In the genomic region with DNA sequence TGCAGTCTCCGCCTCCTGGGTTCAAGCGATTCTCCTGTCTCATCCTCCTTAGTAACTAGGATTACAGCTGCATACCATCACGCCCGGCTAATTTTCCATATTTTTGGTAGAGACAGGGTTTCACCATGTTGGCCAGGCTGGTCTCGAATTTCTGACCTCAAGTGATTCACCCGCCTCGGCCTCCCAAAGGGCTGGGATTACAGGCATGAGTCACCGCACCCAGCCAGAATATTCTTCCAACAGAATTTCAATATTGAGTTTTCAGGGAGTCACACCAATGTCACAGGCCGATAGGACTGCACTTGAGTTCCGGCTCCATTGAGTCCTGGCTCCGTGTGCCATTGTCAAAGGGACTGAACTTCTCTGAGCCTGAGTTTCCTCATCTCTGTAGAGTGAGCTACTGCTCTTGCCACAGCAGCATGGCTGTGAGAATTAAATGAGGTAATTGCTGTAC, we compare ENCODE assay signal across 15 cellular contexts.
A peak's percentile ranks its signal among the peaks of the same experiment; 100 is the strongest.
DNase-seq lines count a peak whose midpoint lies in the region; ATAC-seq and TF ChIP-seq lines count a peak whose summit lies in the region.
"Had no signal": no experiment of that assay in that cellular context is flagged by ENCODE, and none has a peak within 500 bp of the region (broad histone marks: within the 10 kb centered on the region; RNA-seq: fewer than 3 reads in every experiment).

No MANE protein-coding gene starts in this region.

- peak overlapping the region; percentile 75 for H3K4ac ChIP-seq in IMR-90 (ENCODE audit: low read depth, low read length)

- no peak overlapping the region for H3K14ac ChIP-seq in IMR-90 (replicated peaks; ENCODE audit: low read depth, low read length)

- BruUV-seq in IMR-90 (replicated peaks; lab: Mats Ljungman, UMichigan): no TSS peak

- peak overlapping the region; percentile 19; the same call in 1 of the 2 replicates for H3K56ac ChIP-seq in IMR-90 (ENCODE audit: extremely low read depth, insufficient read depth, low read length)

- peak; percentile 73 for ATAC-seq in IMR-90 (ENCODE audit: low read depth)
- ATAC-seq in omental fat pad (ENCODE audit: low FRiP score): peak; percentile 32
- ATAC-seq in HG03565 (IDR thresholded peaks at IDR 0.05; ENCODE audit: unreplicated experiment): no peak
- no peak for ATAC-seq in HG03045 (IDR thresholded peaks at IDR 0.05; ENCODE audit: unreplicated experiment)
- ATAC-seq: activated T-cell treated with anti-CD3 and anti-CD28 coated beads, Interleukin-2, amount 50 U/mL, for 72 hours; stimulated activated naive CD8-positive, alpha-beta T cell treated with anti-CD3 and anti-CD28 coated beads, Interleukin-15, amount 100 ng/mL, for 72 hours had no signal

- H2AK5ac ChIP-seq in IMR-90 (ENCODE audit: low read depth, low read length): peak overlapping the region; percentile 73

- no peak overlapping the region for H3K9ac ChIP-seq in IMR-90 (ENCODE audit: low read depth, low read length)

- no peak overlapping the region for H2AFZ ChIP-seq in IMR-90 (replicated peaks; ENCODE audit: low read length, poor library complexity)

- POLR2A ChIA-PET in IMR-90 (lab: Charles Lee; ENCODE audit: unreplicated experiment): no interaction called here

- no peaks in the 10 kb centered on the region for H3K79me1 ChIP-seq in IMR-90 (ENCODE audit: low read depth in 1 of 2, low read length in 2 of 2)

- no peak overlapping the region for H3K4me3 ChIP-seq in IMR-90 (ENCODE audit: insufficient read depth, low read depth, low read length)
- no peak overlapping the region for H3K4me3 ChIP-seq in cardiac fibroblast (replicated peaks in 1 of 2; ENCODE audit: low read depth in 2 of 2, low read length in 2 of 2)
- H3K4me3 ChIP-seq: ascending aorta had no signal

- no peaks in the 10 kb centered on the region for H3K36me3 ChIP-seq in IMR-90 (ENCODE audit: control insufficient read depth, insufficient read depth, low read length)
- H3K36me3 ChIP-seq: ascending aorta had no signal

- H4K20me1 ChIP-seq in IMR-90 (ENCODE audit: insufficient read depth, low read length): no peaks in the 10 kb centered on the region

- H2BK5ac ChIP-seq in IMR-90 (ENCODE audit: low read depth, low read length, poor library complexity, severe bottlenecking): peak overlapping the region; percentile 86

- peak overlapping the region in 1 of 2 experiments; percentile 84; a peak in 3 of 4 replicates for H4K8ac ChIP-seq in IMR-90 (ENCODE audit: low read depth in 2 of 2, low read length in 2 of 2)

- TF ChIP-seq CTCF in IMR-90 (conservative IDR thresholded peaks at IDR 0.05; ENCODE audit: low read depth, low read length) (no peak), cardiac fibroblast (IDR thresholded peaks at IDR 0.05; ENCODE audit: low read depth, low read length) (no peak), omental fat pad (IDR thresholded peaks at IDR 0.05) (no peak)

- peak overlapping the region; percentile 88; the same call in 1 of the 2 replicates for H3K18ac ChIP-seq in IMR-90 (ENCODE audit: low read depth, low read length)

- H2BK20ac ChIP-seq in IMR-90 (ENCODE audit: low read depth, low read length): peak overlapping the region; percentile 89

- no peak overlapping the region for H2AK9ac ChIP-seq in IMR-90 (replicated peaks; ENCODE audit: low read depth, low read length, poor library complexity)

- no peak for TF ChIP-seq RAD21 in IMR-90 (IDR thresholded peaks at IDR 0.05; ENCODE audit: low read length)

- peaks cover 10% of the 10 kb centered on the region for H3K4me1 ChIP-seq in IMR-90 (ENCODE audit: control insufficient read depth, insufficient read depth, low read length)
- H3K4me1 ChIP-seq: ascending aorta had no signal

- H3K9me1 ChIP-seq in IMR-90 (ENCODE audit: insufficient read depth, low read length): peaks cover 4% of the 10 kb centered on the region; the same call in 1 of the 2 replicates

- H3K27ac ChIP-seq in IMR-90 (ENCODE audit: insufficient read depth, low read length): peak overlapping the region; percentile 84
- H3K27ac ChIP-seq: ascending aorta, HL-60 had no signal

- CTCF ChIA-PET in IMR-90 (lab: Yijun Ruan, JAX): interaction anchor here (1.0 kb wide), 1 partner anchor 49 kb away, joined by 3 read pairs; no protein-coding TSS in a partner anchor

- H4K91ac ChIP-seq in IMR-90 (ENCODE audit: insufficient read depth, low read depth, low read length): peak overlapping the region; percentile 94

- H3K9me3 ChIP-seq in IMR-90 (ENCODE audit: control insufficient read depth, insufficient read depth, low read length): no peaks in the 10 kb centered on the region
- H3K9me3 ChIP-seq: ascending aorta had no signal

- H3K27me3 ChIP-seq in IMR-90 (ENCODE audit: control insufficient read depth, insufficient read depth, low read length): no peaks in the 10 kb centered on the region
- H3K27me3 ChIP-seq: ascending aorta had no signal

- dilution Hi-C loops in IMR-90 (cut with HindIII; ENCODE audit: low sequenced_read_pairs, unreplicated experiment): no loop called here

- in situ Hi-C loops in IMR-90 (cut with MboI; ENCODE audit: low sequenced_read_pairs): no loop called here

- intact Hi-C loops in IMR-90 (cut with micrococcal nuclease): no loop called here

- peak overlapping the region; percentile 69; the same call in 1 of the 2 replicates for H4K5ac ChIP-seq in IMR-90 (ENCODE audit: low read depth, low read length)

- H3K23ac ChIP-seq in IMR-90 (ENCODE audit: low read depth, low read length): no peak overlapping the region

- H2BK15ac ChIP-seq in IMR-90 (ENCODE audit: low read depth, low read length): peak overlapping the region; percentile 81; the same call in 1 of the 3 replicates

- TF ChIP-seq POLR2A in IMR-90 (IDR thresholded peaks at IDR 0.05; ENCODE audit: low read depth, low read length): no peak

- H2BK120ac ChIP-seq in IMR-90 (ENCODE audit: low read depth, low read length): peak overlapping the region; percentile 90

- peak overlapping the region; percentile 61 for H3K4me2 ChIP-seq in IMR-90 (ENCODE audit: low read depth, low read length)

- 54% methylated on average over 2 of the region's 11 CpGs; no CpG with 5 or more reads in 1 of the 2 experiments for WGBS in IMR-90 (ENCODE audit: extremely low coverage in 2 of 2, insufficient read length in 1 of 2), 2 experiments

- DNase-seq in AG20443 (ENCODE audit: low spot score) (peak; percentile 16), IMR-90 (peak; percentile 77), cardiac fibroblast (ENCODE audit: low read depth in 2 of 2) (peak; percentile 42 to 76), omental fat pad (ENCODE audit: low spot score) (no peak), ecto neural progenitor cell (ENCODE audit: low spot score) (no peak), NCI-H2227 treated with DMSO at 0.1 percent for 48 hours (lab: John Stamatoyannopoulos, UW) (no peak)
- DNase-seq: activated CD4-positive, alpha-beta T cell treated with anti-CD3 and anti-CD28 coated beads, Interleukin-2, amount 10 ng/mL, durations not matched to agents 7 days and 5 days; activated T-cell treated with anti-CD3 and anti-CD28 coated beads, Interleukin-2, amount 50 U/mL, for 72 hours; CD4-positive, alpha-beta T cell; stimulated activated naive CD8-positive, alpha-beta T cell treated with anti-CD3 and anti-CD28 coated beads, Interleukin-15, amount 100 ng/mL, for 72 hours; T-helper 1 cell had no signal

TF ChIP-seq in IMR-90, 13 proteins besides CTCF, POLR2A, EP300 and RAD21:
- peak; percentile 72; the same call in 1 of the 2 replicates for TF ChIP-seq FOS (IDR thresholded peaks at IDR 0.05; ENCODE audit: low read depth, low read length)
- no peak; the same call in 1 of the 2 replicates for TF ChIP-seq CEBPB (IDR thresholded peaks at IDR 0.05; ENCODE audit: low read depth, low read length)
TF ChIP-seq in IMR-90: peak in this region for 1.

Comparison
In these comparisons a context has a peak if more than half of its experiments do, and no peak if none do; other contexts are left out.
1. DNase-seq: peak in AG20443 (single experiment), IMR-90 (single experiment) and cardiac fibroblast (2 of 2); none in omental fat pad (single experiment), ecto neural progenitor cell (single experiment) and NCI-H2227 treated with DMSO at 0.1 percent for 48 hours (single experiment).
2. ATAC-seq: peak in IMR-90 (single experiment) and omental fat pad (single experiment); none in HG03565 (single experiment) and HG03045 (single experiment).